ENCODE assay signal across 8 cellular contexts in genomic region chr18:5295981-5296705, GRCh38. TPM values are rescaled to one million over a fixed set of nuclear protein-coding genes. Genes with fewer than 3 reads are reported as not detected.
DNase-seq lines count a peak whose midpoint lies in the region; ATAC-seq, FAIRE-seq and TF ChIP-seq lines count a peak whose summit lies in the region.

No MANE protein-coding gene starts in this region.

- H3K4me3 ChIP-seq in right atrium auricular region: peak overlapping the region; percentile 84 to 97
- peak overlapping the region; percentile 74 for H3K4me3 ChIP-seq in psoas muscle

- ATAC-seq in HG02852 (IDR thresholded peaks at IDR 0.05; ENCODE audit: unreplicated experiment) (peak; percentile 62), psoas muscle (peak; percentile 91 to 94 (median 92))

- in situ Hi-C loops in GM13977 (cut with MboI; ENCODE audit: low pct_unique_long_range_greater_than_20kb, low sequenced_read_pairs, unreplicated experiment): no loop called here

- H3K4me1 ChIP-seq in right atrium auricular region (peaks cover 0 to 13% of the 10 kb centered on the region in 2 donors), psoas muscle (peaks cover 11% of the 10 kb centered on the region)

- H3K36me3 ChIP-seq in right atrium auricular region (peaks cover 9% of the 10 kb centered on the region), psoas muscle (ENCODE audit: insufficient read depth in 1 of 2, low read depth in 1 of 2) (peaks cover 4 to 16% of the 10 kb centered on the region in 2 donors)

- 0 to 1% (median 0%) methylated on average over 57 to 95 of the region's 95 CpGs for WGBS in psoas muscle, 3 donors

- DNase-seq in GM13977 (ENCODE audit: low spot score): peak; percentile 95
- DNase-seq in NCI-H1436 treated with DMSO at 0.1 percent for 48 hours (lab: John Stamatoyannopoulos, UW): peak; percentile 85
- DNase-seq in T-helper 1 cell: peak; percentile 92 to 95 (median 95)
- DNase-seq in right atrium auricular region (ENCODE audit: low spot score): peak; percentile 95
- DNase-seq in psoas muscle: peak; percentile 96 to 98
- peak; percentile 97 for DNase-seq in urothelium cell line (ENCODE audit: low spot score)

- peak; percentile 94 for FAIRE-seq in urothelium cell line (lab: Jason Lieb, UNC)

- H3K27me3 ChIP-seq in right atrium auricular region (no peaks in the 10 kb centered on the region), psoas muscle (ENCODE audit: insufficient read depth in 3 of 3, low read length in 2 of 3) (no peaks in the 10 kb centered on the region)

- no peaks in the 10 kb centered on the region for H3K9me3 ChIP-seq in right atrium auricular region
- no peaks in the 10 kb centered on the region for H3K9me3 ChIP-seq in psoas muscle

- TF ChIP-seq CTCF in GM13977 (IDR thresholded peaks at IDR 0.05; ENCODE audit: extremely low read depth, insufficient read depth, missing control alignments): no peak
- TF ChIP-seq CTCF in right atrium auricular region (IDR thresholded peaks at IDR 0.05): no peak
- TF ChIP-seq CTCF in psoas muscle (IDR thresholded peaks at IDR 0.05): no peak

- peak overlapping the region; percentile 92 for H3K27ac ChIP-seq in angular gyrus (ENCODE audit: low read depth, low read length)
- peak overlapping the region; percentile 92 to 100 for H3K27ac ChIP-seq in right atrium auricular region
- H3K27ac ChIP-seq in psoas muscle: peak overlapping the region; percentile 87

- intact Hi-C loops in psoas muscle (cut with DNase I): loop anchor here (1.0 to 2.0 kb wide), 2 partner anchors 57 to 59 kb away; no protein-coding TSS in a partner anchor

RNA-seq across cellular contexts. Expression of gene ZBTB14, which starts 0.6 kb away (rescaled TPM):
- total RNA-seq in right atrium auricular region (1 to 10 TPM; 5.1 to 7.3 TPM), psoas muscle (1 to 10 TPM; 3.3 to 4.8 (median 4.3) TPM)
- 1 to 10 TPM; 3.7 to 6.9 (median 3.7) TPM for polyA plus RNA-seq in psoas muscle

Comparison
In these comparisons a context has a peak if more than half of its experiments do, and no peak if none do; other contexts are left out.
1. Peak in every context shown above with its lines: DNase-seq, ATAC-seq, H3K4me3 ChIP-seq and H3K27ac ChIP-seq.